ENCODE assay signal across 8 cellular contexts in genomic region chr1:110034040-110034450, GRCh38. TPM values are rescaled to one million over a fixed set of nuclear protein-coding genes. Genes with fewer than 3 reads are reported as not detected.
A peak's percentile ranks its signal among the peaks of the same experiment; 100 is the strongest.
DNase-seq lines count a peak whose midpoint lies in the region; ATAC-seq and TF ChIP-seq lines count a peak whose summit lies in the region.

No MANE protein-coding gene starts in this region.

- POLR2A ChIA-PET in HEK293 (lab: Yijun Ruan, JAX) = interaction anchor here (1.3 to 1.9 kb wide), 8 partner anchors 9 to 548 kb away, joined by 3 to 13 read pairs (median 6); partner anchors contain the start of genes AHCYL1 and RBM15
- POLR2A ChIA-PET in activated CD4-positive, alpha-beta memory T cell treated with anti-CD3 and anti-CD28 coated beads, Interleukin-2, amount 10 ng/mL, durations not matched to agents 7 days and 5 days (lab: Charles Lee) = interaction anchor here (1.0 to 2.5 kb wide), 15 partner anchors 9 to 488 kb away, joined by 3 to 19 read pairs (median 6); partner anchors contain the start of genes AHCYL1, AMPD2, GNAI3 and GNAT2

- H3K4me3 ChIP-seq in HEK293 (ENCODE audit: low read depth, low read length) (peak overlapping the region; percentile 80), iPS-11a (ENCODE audit: low read depth, low read length) (peak overlapping the region; percentile 24)

- TF ChIP-seq CTCF in HEK293 (tag by site-specific recombination; IDR thresholded peaks at IDR 0.05) = no peak

- DNase-seq in activated CD4-positive, alpha-beta memory T cell treated with anti-CD3 and anti-CD28 coated beads, Interleukin-2, amount 10 ng/mL, durations not matched to agents 7 days and 5 days = no peak
- DNase-seq in stimulated activated effector memory CD8-positive, alpha-beta T cell treated with anti-CD3 and anti-CD28 coated beads, Interleukin-12 subunit alpha, Interleukin-12 subunit beta, amount 100 ng/mL, for 72 hours (ENCODE audit: low spot score in 2 of 2) = no peak
- DNase-seq in NCI-H748 treated with DMSO at 0.1 percent for 48 hours (lab: John Stamatoyannopoulos, UW) = no peak
- DNase-seq in activated CD8-positive, alpha-beta memory T cell treated with anti-CD3 and anti-CD28 coated beads, Interleukin-2, amount 50 U/mL, for 48 hours = no peak
- DNase-seq in stimulated activated CD4-positive, alpha-beta T cell treated with anti-CD3 and anti-CD28 coated beads, Interleukin-2, amount 100 ng/mL, for 48 hours = no peak

- peak overlapping the region; percentile 90 for H3K4me3 Mint-ChIP-seq in activated CD4-positive, alpha-beta memory T cell treated with anti-CD3 and anti-CD28 coated beads, Interleukin-2, amount 10 ng/mL, durations not matched to agents 7 days and 5 days
- H3K4me3 Mint-ChIP-seq in stimulated activated effector memory CD8-positive, alpha-beta T cell treated with anti-CD3 and anti-CD28 coated beads, Interleukin-12 subunit alpha, Interleukin-12 subunit beta, amount 100 ng/mL, for 72 hours = peak overlapping the region; percentile 85

- CTCF ChIA-PET in HEK293 (lab: Yijun Ruan, JAX) = interaction anchor here (0.6 to 4.5 kb wide), 5 partner anchors 19 to 404 kb away, joined by 3 to 34 read pairs (median 5); no protein-coding TSS in a partner anchor
- CTCF ChIA-PET in activated CD4-positive, alpha-beta memory T cell treated with anti-CD3 and anti-CD28 coated beads, Interleukin-2, amount 10 ng/mL, durations not matched to agents 7 days and 5 days (lab: Charles Lee) = interaction anchor here (0.6 to 3.3 kb wide), 16 partner anchors 11 to 502 kb away, joined by 3 to 18 read pairs (median 4); partner anchors contain the start of genes AHCYL1 and RBM15

- peaks cover 4% of the 10 kb centered on the region; the same call in 1 of the 2 replicates for H3K4me1 ChIP-seq in HEK293 (ENCODE audit: control insufficient read depth, insufficient read depth, low read length)

- no peaks in the 10 kb centered on the region for H3K9me3 Mint-ChIP-seq in activated CD4-positive, alpha-beta memory T cell treated with anti-CD3 and anti-CD28 coated beads, Interleukin-2, amount 10 ng/mL, durations not matched to agents 7 days and 5 days
- no peaks in the 10 kb centered on the region for H3K9me3 Mint-ChIP-seq in stimulated activated effector memory CD8-positive, alpha-beta T cell treated with anti-CD3 and anti-CD28 coated beads, Interleukin-12 subunit alpha, Interleukin-12 subunit beta, amount 100 ng/mL, for 72 hours

- no peaks in the 10 kb centered on the region for H3K9me3 ChIP-seq in HEK293 (ENCODE audit: control insufficient read depth, insufficient read depth, low read depth, low read length)

- H3K27ac Mint-ChIP-seq in activated CD4-positive, alpha-beta memory T cell treated with anti-CD3 and anti-CD28 coated beads, Interleukin-2, amount 10 ng/mL, durations not matched to agents 7 days and 5 days = peak overlapping the region; percentile 74
- H3K27ac Mint-ChIP-seq in stimulated activated effector memory CD8-positive, alpha-beta T cell treated with anti-CD3 and anti-CD28 coated beads, Interleukin-12 subunit alpha, Interleukin-12 subunit beta, amount 100 ng/mL, for 72 hours = peak overlapping the region; percentile 84

- no peaks in the 10 kb centered on the region for H3K27me3 Mint-ChIP-seq in activated CD4-positive, alpha-beta memory T cell treated with anti-CD3 and anti-CD28 coated beads, Interleukin-2, amount 10 ng/mL, durations not matched to agents 7 days and 5 days

- H3K36me3 Mint-ChIP-seq in activated CD4-positive, alpha-beta memory T cell treated with anti-CD3 and anti-CD28 coated beads, Interleukin-2, amount 10 ng/mL, durations not matched to agents 7 days and 5 days (ENCODE audit: low read depth) = peaks cover 11% of the 10 kb centered on the region
- peaks cover 34% of the 10 kb centered on the region for H3K36me3 Mint-ChIP-seq in stimulated activated effector memory CD8-positive, alpha-beta T cell treated with anti-CD3 and anti-CD28 coated beads, Interleukin-12 subunit alpha, Interleukin-12 subunit beta, amount 100 ng/mL, for 72 hours

- H3K36me3 ChIP-seq in HEK293 (ENCODE audit: control insufficient read depth in 2 of 2, insufficient read depth in 1 of 2, low read length in 2 of 2) = peaks cover 0 to 23% of the 10 kb centered on the region in 2 experiments; a peak in 2 of 3 replicates

- ATAC-seq in stimulated activated effector memory CD8-positive, alpha-beta T cell treated with anti-CD3 and anti-CD28 coated beads, Interleukin-12 subunit alpha, Interleukin-12 subunit beta, amount 100 ng/mL, for 72 hours = no peak
- ATAC-seq in HG03139 (IDR thresholded peaks at IDR 0.05; ENCODE audit: unreplicated experiment) = no peak

- no peak overlapping the region for H3K27ac ChIP-seq in HEK293 (ENCODE audit: extremely low read depth, low read depth, low read length)

- H3K4me1 Mint-ChIP-seq in activated CD4-positive, alpha-beta memory T cell treated with anti-CD3 and anti-CD28 coated beads, Interleukin-2, amount 10 ng/mL, durations not matched to agents 7 days and 5 days = peaks cover 62% of the 10 kb centered on the region
- H3K4me1 Mint-ChIP-seq in stimulated activated effector memory CD8-positive, alpha-beta T cell treated with anti-CD3 and anti-CD28 coated beads, Interleukin-12 subunit alpha, Interleukin-12 subunit beta, amount 100 ng/mL, for 72 hours = peaks cover 36% of the 10 kb centered on the region

TF ChIP-seq in HEK293, 187 proteins besides CTCF, POLR2A, EP300 and RAD21:
- TF ChIP-seq ZNF366 (tag by site-specific recombination; conservative IDR thresholded peaks at IDR 0.05) = peak; percentile 34; the same call in 1 of the 2 replicates
- TF ChIP-seq ZNF747 (tag by site-specific recombination; IDR thresholded peaks at IDR 0.05) = no peak
- TF ChIP-seq ZNF324 (tag by site-specific recombination; IDR thresholded peaks at IDR 0.05) = 0 out of 2 replicates have a peak, but pooled peaks have one; percentile 47
- TF ChIP-seq ZNF416 (tag by site-specific recombination; IDR thresholded peaks at IDR 0.05) = no peak
- 0 out of 2 replicates have a peak, but pooled peaks have one; percentile 65 for TF ChIP-seq TRIM28 (IDR thresholded peaks at IDR 0.05; ENCODE audit: borderline replicate concordance, low read length)
- no peak for TF ChIP-seq BCL11B (tag by site-specific recombination; IDR thresholded peaks at IDR 0.05; ENCODE audit: low read depth)
- 0 out of 2 replicates have a peak, but pooled peaks have one; percentile 67 for TF ChIP-seq ZNF24 (tag by site-specific recombination; IDR thresholded peaks at IDR 0.05)

RNA-seq across cellular contexts. Expression of gene STRIP1, which starts 0.4 kb away (rescaled TPM):
- 10 to 100 TPM; 34.1 to 34.7 TPM for total RNA-seq in activated CD4-positive, alpha-beta memory T cell treated with anti-CD3 and anti-CD28 coated beads, Interleukin-2, amount 10 ng/mL, durations not matched to agents 7 days and 5 days

RNA-seq across cellular contexts. Expression of gene ALX3, which starts 36.4 kb away (rescaled TPM):
- total RNA-seq in activated CD4-positive, alpha-beta memory T cell treated with anti-CD3 and anti-CD28 coated beads, Interleukin-2, amount 10 ng/mL, durations not matched to agents 7 days and 5 days = not detected

RNA-seq across cellular contexts. Expression of gene AHCYL1, which starts 49.5 kb away (rescaled TPM):
- total RNA-seq in activated CD4-positive, alpha-beta memory T cell treated with anti-CD3 and anti-CD28 coated beads, Interleukin-2, amount 10 ng/mL, durations not matched to agents 7 days and 5 days = 10 to 100 TPM; 56.5 to 57.0 TPM
